Comparison of ENCODE assay signal across 3 cellular contexts in the genomic region with DNA sequence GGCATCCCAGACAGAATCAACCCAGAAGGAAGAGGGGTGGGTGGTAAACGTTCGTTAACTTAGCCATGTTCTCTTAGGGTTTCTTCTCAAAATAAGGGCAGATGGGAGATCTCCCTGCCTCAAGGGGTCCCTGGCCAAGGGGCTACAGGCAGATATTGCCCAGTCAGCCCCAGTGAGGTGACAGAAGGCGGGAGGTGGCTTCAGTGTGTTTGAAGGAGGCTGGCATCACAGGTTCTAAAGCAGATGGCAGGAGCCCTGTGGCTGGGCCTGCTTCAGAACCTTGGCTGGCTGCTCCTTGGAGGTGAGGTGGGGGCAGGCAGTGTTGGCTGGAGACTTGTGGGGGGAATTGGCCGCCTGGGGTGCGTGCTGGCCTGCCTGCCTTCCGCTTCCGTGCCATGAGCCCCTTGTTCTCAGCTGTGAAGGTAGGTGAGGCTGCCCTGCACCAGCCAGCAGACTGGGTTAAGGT.
TF ChIP-seq lines count a peak whose summit lies in the region.

No MANE protein-coding gene starts in this region.

TF ChIP-seq in SK-N-SH, 30 proteins besides CTCF, POLR2A, EP300 and RAD21:
- TF ChIP-seq, protein P1, sequence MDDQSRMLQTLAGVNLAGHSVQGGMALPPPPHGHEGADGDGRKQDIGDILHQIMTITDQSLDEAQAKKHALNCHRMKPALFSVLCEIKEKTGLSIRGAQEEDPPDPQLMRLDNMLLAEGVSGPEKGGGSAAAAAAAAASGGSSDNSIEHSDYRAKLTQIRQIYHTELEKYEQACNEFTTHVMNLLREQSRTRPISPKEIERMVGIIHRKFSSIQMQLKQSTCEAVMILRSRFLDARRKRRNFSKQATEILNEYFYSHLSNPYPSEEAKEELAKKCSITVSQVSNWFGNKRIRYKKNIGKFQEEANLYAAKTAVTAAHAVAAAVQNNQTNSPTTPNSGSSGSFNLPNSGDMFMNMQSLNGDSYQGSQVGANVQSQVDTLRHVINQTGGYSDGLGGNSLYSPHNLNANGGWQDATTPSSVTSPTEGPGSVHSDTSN (IDR thresholded peaks at IDR 0.05) = no peak
- TF ChIP-seq TAF1 (IDR thresholded peaks at IDR 0.05; ENCODE audit: borderline replicate concordance, low read depth, low read length) (no peak), RFX5 (IDR thresholded peaks at IDR 0.05; ENCODE audit: low read length) (no peak), MEF2A (IDR thresholded peaks at IDR 0.05; ENCODE audit: borderline replicate concordance, low read depth) (no peak), SIN3A (IDR thresholded peaks at IDR 0.05; ENCODE audit: borderline replicate concordance, low read depth, low read length) (no peak), RXRA (IDR thresholded peaks at IDR 0.05; ENCODE audit: borderline replicate concordance, low read depth) (no peak)
- TF ChIP-seq, protein P2, sequence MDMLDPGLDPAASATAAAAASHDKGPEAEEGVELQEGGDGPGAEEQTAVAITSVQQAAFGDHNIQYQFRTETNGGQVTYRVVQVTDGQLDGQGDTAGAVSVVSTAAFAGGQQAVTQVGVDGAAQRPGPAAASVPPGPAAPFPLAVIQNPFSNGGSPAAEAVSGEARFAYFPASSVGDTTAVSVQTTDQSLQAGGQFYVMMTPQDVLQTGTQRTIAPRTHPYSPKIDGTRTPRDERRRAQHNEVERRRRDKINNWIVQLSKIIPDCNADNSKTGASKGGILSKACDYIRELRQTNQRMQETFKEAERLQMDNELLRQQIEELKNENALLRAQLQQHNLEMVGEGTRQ (IDR thresholded peaks at IDR 0.05; ENCODE audit: borderline replicate concordance, low read depth, low read length) = no peak
- TF ChIP-seq, protein P3, sequence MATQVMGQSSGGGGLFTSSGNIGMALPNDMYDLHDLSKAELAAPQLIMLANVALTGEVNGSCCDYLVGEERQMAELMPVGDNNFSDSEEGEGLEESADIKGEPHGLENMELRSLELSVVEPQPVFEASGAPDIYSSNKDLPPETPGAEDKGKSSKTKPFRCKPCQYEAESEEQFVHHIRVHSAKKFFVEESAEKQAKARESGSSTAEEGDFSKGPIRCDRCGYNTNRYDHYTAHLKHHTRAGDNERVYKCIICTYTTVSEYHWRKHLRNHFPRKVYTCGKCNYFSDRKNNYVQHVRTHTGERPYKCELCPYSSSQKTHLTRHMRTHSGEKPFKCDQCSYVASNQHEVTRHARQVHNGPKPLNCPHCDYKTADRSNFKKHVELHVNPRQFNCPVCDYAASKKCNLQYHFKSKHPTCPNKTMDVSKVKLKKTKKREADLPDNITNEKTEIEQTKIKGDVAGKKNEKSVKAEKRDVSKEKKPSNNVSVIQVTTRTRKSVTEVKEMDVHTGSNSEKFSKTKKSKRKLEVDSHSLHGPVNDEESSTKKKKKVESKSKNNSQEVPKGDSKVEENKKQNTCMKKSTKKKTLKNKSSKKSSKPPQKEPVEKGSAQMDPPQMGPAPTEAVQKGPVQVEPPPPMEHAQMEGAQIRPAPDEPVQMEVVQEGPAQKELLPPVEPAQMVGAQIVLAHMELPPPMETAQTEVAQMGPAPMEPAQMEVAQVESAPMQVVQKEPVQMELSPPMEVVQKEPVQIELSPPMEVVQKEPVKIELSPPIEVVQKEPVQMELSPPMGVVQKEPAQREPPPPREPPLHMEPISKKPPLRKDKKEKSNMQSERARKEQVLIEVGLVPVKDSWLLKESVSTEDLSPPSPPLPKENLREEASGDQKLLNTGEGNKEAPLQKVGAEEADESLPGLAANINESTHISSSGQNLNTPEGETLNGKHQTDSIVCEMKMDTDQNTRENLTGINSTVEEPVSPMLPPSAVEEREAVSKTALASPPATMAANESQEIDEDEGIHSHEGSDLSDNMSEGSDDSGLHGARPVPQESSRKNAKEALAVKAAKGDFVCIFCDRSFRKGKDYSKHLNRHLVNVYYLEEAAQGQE (IDR thresholded peaks at IDR 0.05; ENCODE audit: low read depth, low read length) = no peak

TF ChIP-seq in SK-N-SH treated with all-trans-retinoic acid at 6 μM for 48 hours, 23 proteins besides CTCF, POLR2A, EP300 and RAD21:
- TF ChIP-seq TCF4 (CRISPR knock-in tag; IDR thresholded peaks at IDR 0.05; ENCODE audit: borderline replicate concordance) (no peak), ZNF565 (CRISPR knock-in tag; conservative IDR thresholded peaks at IDR 0.05; ENCODE audit: low read depth) (no peak), TOX (CRISPR knock-in tag; IDR thresholded peaks at IDR 0.05; ENCODE audit: borderline replicate concordance) (no peak), ZFP30 (CRISPR knock-in tag; IDR thresholded peaks at IDR 0.05) (no peak)
- TF ChIP-seq, protein P4, sequence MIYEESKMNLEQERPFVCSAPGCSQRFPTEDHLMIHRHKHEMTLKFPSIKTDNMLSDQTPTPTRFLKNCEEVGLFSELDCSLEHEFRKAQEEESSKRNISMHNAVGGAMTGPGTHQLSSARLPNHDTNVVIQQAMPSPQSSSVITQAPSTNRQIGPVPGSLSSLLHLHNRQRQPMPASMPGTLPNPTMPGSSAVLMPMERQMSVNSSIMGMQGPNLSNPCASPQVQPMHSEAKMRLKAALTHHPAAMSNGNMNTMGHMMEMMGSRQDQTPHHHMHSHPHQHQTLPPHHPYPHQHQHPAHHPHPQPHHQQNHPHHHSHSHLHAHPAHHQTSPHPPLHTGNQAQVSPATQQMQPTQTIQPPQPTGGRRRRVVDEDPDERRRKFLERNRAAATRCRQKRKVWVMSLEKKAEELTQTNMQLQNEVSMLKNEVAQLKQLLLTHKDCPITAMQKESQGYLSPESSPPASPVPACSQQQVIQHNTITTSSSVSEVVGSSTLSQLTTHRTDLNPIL (CRISPR knock-in tag; IDR thresholded peaks at IDR 0.05; ENCODE audit: low read depth) = no peak

TF ChIP-seq in H1, 55 proteins besides CTCF, POLR2A, EP300 and RAD21:
- TF ChIP-seq JUND (IDR thresholded peaks at IDR 0.05; ENCODE audit: low read length) (no peak), KDM5A (IDR thresholded peaks at IDR 0.05; ENCODE audit: low read length) (no peak), RBBP5 (IDR thresholded peaks at IDR 0.05; ENCODE audit: borderline replicate concordance, low read depth, low read length) (no peak), EZH2 (IDR thresholded peaks at IDR 0.05; ENCODE audit: low read depth, low read length, severe bottlenecking) (no peak)
